ENCODE assay signal across 8 cellular contexts in genomic region chr11:75524576-75525432, GRCh38. TPM values are rescaled to one million over a fixed set of nuclear protein-coding genes. Genes with fewer than 3 reads are reported as not detected.
DNase-seq lines count a peak whose midpoint lies in the region; ATAC-seq and TF ChIP-seq lines count a peak whose summit lies in the region.

No MANE protein-coding gene starts in this region.

- H4K20me1 ChIP-seq in BLaER1 treated with 17β-estradiol and CSF1 and Interleukin-3, amounts not matched to agents 10 nM and 100 nM: peaks cover 0 to 52% (median 29%) of the 10 kb centered on the region in 11 experiments; a peak in 15 of 22 replicates

- H3K36me3 ChIP-seq in BLaER1 treated with 17β-estradiol and CSF1 and Interleukin-3, amounts not matched to agents 10 nM and 100 nM: no peaks in the 10 kb centered on the region; a peak in 1 of 22 replicates
- no peaks in the 10 kb centered on the region for H3K36me3 ChIP-seq in Peyer's patch

- TF ChIP-seq CTCF in Peyer's patch (IDR thresholded peaks at IDR 0.05) (no peak), astrocyte of the spinal cord (IDR thresholded peaks at IDR 0.05; ENCODE audit: low read depth, low read length) (no peak)

- TF ChIP-seq POLR2A in Peyer's patch (IDR thresholded peaks at IDR 0.05): no peak

- peak overlapping the region; percentile 99 to 100 (median 100) for H3K4me2 ChIP-seq in BLaER1 treated with 17β-estradiol and CSF1 and Interleukin-3, amounts not matched to agents 10 nM and 100 nM

- peak overlapping the region; percentile 77 to 88 (median 84) for H3K9ac ChIP-seq in BLaER1 treated with 17β-estradiol and CSF1 and Interleukin-3, amounts not matched to agents 10 nM and 100 nM

- peaks cover 28 to 78% (median 69%) of the 10 kb centered on the region in 10 experiments for H3K4me1 ChIP-seq in BLaER1 treated with 17β-estradiol and CSF1 and Interleukin-3, amounts not matched to agents 10 nM and 100 nM
- peaks cover 0 to 17% (median 0%) of the 10 kb centered on the region in 4 donors for H3K4me1 ChIP-seq in Peyer's patch

- peak overlapping the region; percentile 75 to 91 (median 85) for H3K4me3 ChIP-seq in BLaER1 treated with 17β-estradiol and CSF1 and Interleukin-3, amounts not matched to agents 10 nM and 100 nM
- H3K4me3 ChIP-seq in Peyer's patch: peak overlapping the region; percentile 46 to 87 (median 80)
- peak overlapping the region; percentile 65 for H3K4me3 ChIP-seq in astrocyte of the spinal cord (ENCODE audit: low read depth, low read length)

- intact Hi-C loops in left colon (cut with DNase I, micrococcal nuclease): no loop called here

- peak overlapping the region; percentile 41 to 77 (median 63); a peak in 20 of 22 replicates for H3K27ac ChIP-seq in BLaER1 treated with 17β-estradiol and CSF1 and Interleukin-3, amounts not matched to agents 10 nM and 100 nM
- peak overlapping the region in 1 of 4 donors; percentile 68 for H3K27ac ChIP-seq in Peyer's patch

- DNase-seq in Peyer's patch (peak; percentile 26 to 63 (median 55)), astrocyte of the spinal cord (ENCODE audit: low read depth, low spot score) (no peak), left colon (peak in 1 of 2 donors; percentile 47), globus pallidus (ENCODE audit: low spot score) (no peak)
- DNase-seq in stimulated activated naive CD8-positive, alpha-beta T cell treated with anti-CD3 and anti-CD28 coated beads, Interleukin-15, Interleukin-2, amounts not matched to agents 100 U/mL and 50 U/mL, for 24 hours: peak; percentile 37

- in situ Hi-C loops in astrocyte of the spinal cord (cut with HindIII; ENCODE audit: low sequenced_read_pairs): no loop called here

- peaks cover 16 to 32% (median 26%) of the 10 kb centered on the region in 11 experiments for H3K27me3 ChIP-seq in BLaER1 treated with 17β-estradiol and CSF1 and Interleukin-3, amounts not matched to agents 10 nM and 100 nM
- H3K27me3 ChIP-seq in Peyer's patch: no peaks in the 10 kb centered on the region

- no peaks in the 10 kb centered on the region for H3K9me3 ChIP-seq in BLaER1 treated with 17β-estradiol and CSF1 and Interleukin-3, amounts not matched to agents 10 nM and 100 nM (replicated peaks in 1 of 11)
- no peaks in the 10 kb centered on the region for H3K9me3 ChIP-seq in Peyer's patch

- ATAC-seq in GM21825 (IDR thresholded peaks at IDR 0.05; ENCODE audit: unreplicated experiment) (peak; percentile 3), left colon (peak; percentile 5), HG02798 (IDR thresholded peaks at IDR 0.05; ENCODE audit: poor library complexity, unreplicated experiment) (no peak)
- ATAC-seq in stimulated activated naive CD8-positive, alpha-beta T cell treated with anti-CD3 and anti-CD28 coated beads, Interleukin-15, Interleukin-2, amounts not matched to agents 100 U/mL and 50 U/mL, for 24 hours: no peak

RNA-seq across cellular contexts. Expression of gene GDPD5, which starts 0.9 kb away (rescaled TPM):
- total RNA-seq in Peyer's patch: 10 to 100 TPM in 3 of 4 donors, 1 to 10 TPM in 1; 2.5 to 48.9 (median 22.2) TPM
- total RNA-seq in left colon: 1 to 10 TPM; 3.3 to 4.0 TPM

RNA-seq across cellular contexts. Expression of gene SERPINH1, which starts 37.2 kb away (rescaled TPM):
- total RNA-seq in Peyer's patch (10 to 100 TPM; 35.4 to 50.9 (median 43.4) TPM), left colon (10 to 100 TPM; 24.0 to 41.5 TPM)

Comparison
In these comparisons a context has a peak if more than half of its experiments do, and no peak if none do; other contexts are left out.
1. ATAC-seq: peak in GM21825 (single experiment) and left colon (single experiment); none in stimulated activated naive CD8-positive, alpha-beta T cell treated with anti-CD3 and anti-CD28 coated beads, Interleukin-15, Interleukin-2, amounts not matched to agents 100 U/mL and 50 U/mL, for 24 hours (single experiment) and HG02798 (single experiment).
2. DNase-seq: peak in Peyer's patch (3 of 3) and stimulated activated naive CD8-positive, alpha-beta T cell treated with anti-CD3 and anti-CD28 coated beads, Interleukin-15, Interleukin-2, amounts not matched to agents 100 U/mL and 50 U/mL, for 24 hours (single experiment); none in astrocyte of the spinal cord (single experiment) and globus pallidus (single experiment).
3. Peak in every context shown above with its lines, with median percentiles within 50 percentile points of each other: H3K4me3 ChIP-seq.